Comparison of ENCODE assay signal across 1 cellular context in genomic region chr2:239249048-239249447, GRCh38.
TF ChIP-seq lines count a peak whose summit lies in the region.

No MANE protein-coding gene starts in this region.

TF ChIP-seq in HCT116, 20 proteins besides CTCF, POLR2A, EP300 and RAD21 (continued from another document):
- TF ChIP-seq REST (IDR thresholded peaks at IDR 0.05; ENCODE audit: low read depth): no peak
- TF ChIP-seq ATF3 (IDR thresholded peaks at IDR 0.05): no peak
- TF ChIP-seq SRF (IDR thresholded peaks at IDR 0.05; ENCODE audit: low read depth): no peak
- TF ChIP-seq TCF7L2 (IDR thresholded peaks at IDR 0.05; ENCODE audit: borderline replicate concordance, extremely low read depth, insufficient read depth, insufficient read length): no peak
- no peak for TF ChIP-seq EZH2 (IDR thresholded peaks at IDR 0.05)
- TF ChIP-seq ELF1 (IDR thresholded peaks at IDR 0.05; ENCODE audit: borderline replicate concordance, low read depth): no peak
